10 cellular contexts compared by ENCODE assay signal in the genomic region with DNA sequence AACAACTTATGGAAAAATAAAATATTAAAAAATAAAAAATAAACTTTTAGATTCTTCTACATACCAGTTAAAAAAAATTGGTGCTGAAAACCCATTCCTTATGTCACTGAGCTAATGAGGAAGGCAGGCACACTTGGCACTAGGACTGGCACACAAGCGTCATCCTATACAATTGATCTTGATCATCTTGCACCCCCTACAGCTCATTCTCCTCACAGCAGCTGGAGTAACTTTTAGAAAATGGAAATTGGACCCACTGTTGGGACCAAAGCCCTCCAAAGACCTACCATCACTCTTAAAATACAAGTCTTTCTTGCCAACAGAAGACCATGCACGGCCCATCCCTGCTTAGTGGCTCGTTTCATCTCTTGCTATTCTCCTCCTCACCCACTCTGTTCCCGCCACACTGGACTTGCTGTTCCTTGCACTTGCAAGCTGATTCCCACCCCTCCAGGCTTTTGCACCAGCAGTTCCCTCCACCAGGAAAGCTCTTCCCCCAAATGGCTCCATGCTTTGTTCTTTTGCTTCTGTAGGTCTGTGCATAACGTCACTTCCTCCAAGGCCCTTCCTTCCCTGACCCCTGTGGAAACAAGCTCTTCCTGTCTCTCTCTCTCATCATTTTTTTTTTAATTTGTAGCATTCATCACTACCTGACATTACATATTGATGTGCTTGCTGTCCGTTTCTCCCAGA. TPM values are rescaled to one million over a fixed set of nuclear protein-coding genes. Genes with fewer than 3 reads are reported as not detected.
DNase-seq lines count a peak whose midpoint lies in the region; ATAC-seq and TF ChIP-seq lines count a peak whose summit lies in the region.
"Had no signal": no experiment of that assay in that cellular context is flagged by ENCODE, and none has a peak within 500 bp of the region (broad histone marks: within the 10 kb centered on the region; RNA-seq: fewer than 3 reads in every experiment).

No MANE protein-coding gene starts in this region.

- no TSS peak for BruUV-seq in Panc1 (replicated peaks; lab: Mats Ljungman, UMichigan)

- H3K36me3 ChIP-seq in BLaER1 treated with 17β-estradiol and CSF1 and Interleukin-3, amounts not matched to agents 10 nM and 100 nM = peaks cover 28 to 61% (median 47%) of the 10 kb centered on the region in 11 experiments
- H3K36me3 ChIP-seq in Panc1 (ENCODE audit: control insufficient read depth, insufficient read depth, low read length) = no peaks in the 10 kb centered on the region
- H3K36me3 ChIP-seq: right lobe of liver had no signal

- DNase-seq in Panc1 (ENCODE audit: low read depth, low spot score) (no peak), fibroblast of mammary gland (ENCODE audit: low read depth) (peak; percentile 12), NK-92 (lab: John Stamatoyannopoulos, UW; ENCODE audit: unreplicated experiment) (no peak), sciatic nerve (ENCODE audit: low spot score) (no peak)
- DNase-seq: NCI-H1694 had no signal

- ATAC-seq in Panc1 (no peak), HG02840 (IDR thresholded peaks at IDR 0.05; ENCODE audit: low FRiP score, unreplicated experiment) (no peak), sciatic nerve (no peak), GM19023 (IDR thresholded peaks at IDR 0.05; ENCODE audit: unreplicated experiment) (no peak)

- H3K4me2 ChIP-seq in BLaER1 treated with 17β-estradiol and CSF1 and Interleukin-3, amounts not matched to agents 10 nM and 100 nM = peak overlapping the region; percentile 8 to 62 (median 27); a peak in 18 of 22 replicates

- CTCF ChIA-PET in Panc1 (lab: Charles Lee) = interaction anchor here (0.6 to 1.8 kb wide), 4 partner anchors 22 to 75 kb away, joined by 3 to 13 read pairs (median 4); no protein-coding TSS in a partner anchor

- peak overlapping the region in 5 of 11 experiments; percentile 1 to 28 (median 12); a peak in 4 of 22 replicates for H3K27ac ChIP-seq in BLaER1 treated with 17β-estradiol and CSF1 and Interleukin-3, amounts not matched to agents 10 nM and 100 nM
- no peak overlapping the region for H3K27ac ChIP-seq in Panc1 (ENCODE audit: low read length)
- H3K27ac ChIP-seq: right lobe of liver had no signal

- H3K4me3 ChIP-seq in BLaER1 treated with 17β-estradiol and CSF1 and Interleukin-3, amounts not matched to agents 10 nM and 100 nM = no peak overlapping the region
- H3K4me3 ChIP-seq in Panc1 (ENCODE audit: low read depth in 2 of 2, low read length in 2 of 2) (no peak overlapping the region), fibroblast of mammary gland (ENCODE audit: control insufficient read depth, low read depth, low read length) (no peak overlapping the region)
- H3K4me3 ChIP-seq: right lobe of liver had no signal

- H3K9me3 ChIP-seq in BLaER1 treated with 17β-estradiol and CSF1 and Interleukin-3, amounts not matched to agents 10 nM and 100 nM (replicated peaks in 1 of 11) = peaks cover 0 to 4% (median 0%) of the 10 kb centered on the region in 11 experiments; a peak in 1 of 22 replicates
- no peaks in the 10 kb centered on the region for H3K9me3 ChIP-seq in Panc1 (ENCODE audit: control insufficient read depth, insufficient read depth, low read depth, low read length)
- H3K9me3 ChIP-seq: right lobe of liver had no signal

- H3K27me3 ChIP-seq in BLaER1 treated with 17β-estradiol and CSF1 and Interleukin-3, amounts not matched to agents 10 nM and 100 nM = no peaks in the 10 kb centered on the region
- no peaks in the 10 kb centered on the region for H3K27me3 ChIP-seq in Panc1 (ENCODE audit: control insufficient read depth, insufficient read depth, low read length)
- H3K27me3 ChIP-seq: right lobe of liver had no signal

- H3K4me1 ChIP-seq in BLaER1 treated with 17β-estradiol and CSF1 and Interleukin-3, amounts not matched to agents 10 nM and 100 nM = peaks cover 32 to 48% (median 36%) of the 10 kb centered on the region in 10 experiments
- H3K4me1 ChIP-seq in Panc1 (ENCODE audit: control insufficient read depth, insufficient read depth, low read length) = no peaks in the 10 kb centered on the region; the same call in 1 of the 2 replicates
- H3K4me1 ChIP-seq: right lobe of liver had no signal

- H3K9ac ChIP-seq in BLaER1 treated with 17β-estradiol and CSF1 and Interleukin-3, amounts not matched to agents 10 nM and 100 nM = no peak overlapping the region

- TF ChIP-seq CTCF in GM12872 (IDR thresholded peaks at IDR 0.05; ENCODE audit: insufficient read depth, low read depth, low read length) (peak; percentile 34; the same call in 2 of the 3 replicates), Panc1 (IDR thresholded peaks at IDR 0.05) (peak; percentile 6; the same call in 1 of the 2 replicates), fibroblast of mammary gland (conservative IDR thresholded peaks at IDR 0.05; ENCODE audit: control insufficient read depth, insufficient read depth, low read depth, low read length) (peak; percentile 26)

- intact Hi-C loops in Panc1 (cut with micrococcal nuclease; ENCODE audit: unreplicated experiment) = loop anchor here (10.0 kb wide), 1 partner anchor 172 kb away; no protein-coding TSS in a partner anchor
- intact Hi-C loops in sciatic nerve (cut with DNase I) = no loop called here

- in situ Hi-C loops in Panc1 (cut with HindIII; ENCODE audit: low pct_unique_long_range_greater_than_20kb, low sequenced_read_pairs) = no loop called here

- POLR2A ChIA-PET in Panc1 (lab: Charles Lee) = no interaction called here

- H4K20me1 ChIP-seq in BLaER1 treated with 17β-estradiol and CSF1 and Interleukin-3, amounts not matched to agents 10 nM and 100 nM = peaks cover 0 to 83% (median 30%) of the 10 kb centered on the region in 11 experiments; a peak in 16 of 22 replicates

RNA-seq across cellular contexts. Expression of a gene that starts 11.6 kb away (rescaled TPM):
- total RNA-seq in Panc1 (2021; ENCODE audit: unreplicated experiment) (9.3 TPM), sciatic nerve (6.1 TPM)
- polyA plus RNA-seq in Panc1 (2012; ENCODE audit: insufficient read length) = 10.1 TPM

RNA-seq across cellular contexts. Expression of a gene that starts 13.9 kb away (rescaled TPM):
- not detected for total RNA-seq in Panc1 (2021; ENCODE audit: unreplicated experiment)
- polyA plus RNA-seq in Panc1 (2012; ENCODE audit: insufficient read length) = not detected
- 2.8 TPM for total RNA-seq in sciatic nerve

RNA-seq across cellular contexts. Expression of a gene that starts 28.1 kb away (rescaled TPM):
- not detected for total RNA-seq in Panc1 (2021; ENCODE audit: unreplicated experiment)
- polyA plus RNA-seq in Panc1 (2012; ENCODE audit: insufficient read length) = not detected
- 5.3 TPM for total RNA-seq in sciatic nerve

RNA-seq across cellular contexts. Expression of a gene that starts 31.7 kb away (rescaled TPM):
- total RNA-seq in Panc1 (2021; ENCODE audit: unreplicated experiment) = not detected
- not detected for polyA plus RNA-seq in Panc1 (2012; ENCODE audit: insufficient read length)
- 0.58 TPM for total RNA-seq in sciatic nerve
- total RNA-seq: right lobe of liver had no signal

RNA-seq across cellular contexts. Expression of a gene that starts 45.5 kb away (rescaled TPM):
- total RNA-seq in Panc1 (2021; ENCODE audit: unreplicated experiment) = not detected
- not detected for polyA plus RNA-seq in Panc1 (2012; ENCODE audit: insufficient read length)
- total RNA-seq in sciatic nerve = 2.0 TPM
